ENCODE assay signal across 14 cellular contexts in genomic region chr13:25276748-25277147, GRCh38. TPM values are rescaled to one million over a fixed set of nuclear protein-coding genes. Genes with fewer than 3 reads are reported as not detected.
A peak's percentile ranks its signal among the peaks of the same experiment; 100 is the strongest.
DNase-seq lines count a peak whose midpoint lies in the region; ATAC-seq lines count a peak whose summit lies in the region.
"Had no signal": no experiment of that assay in that cellular context is flagged by ENCODE, and none has a peak within 500 bp of the region (broad histone marks: within the 10 kb centered on the region; RNA-seq: fewer than 3 reads in every experiment).

No MANE protein-coding gene starts in this region.

- H3K4me3 Mint-ChIP-seq in activated T-cell treated with anti-CD3 and anti-CD28 coated beads, Interleukin-2, amount 50 U/mL, for 72 hours = peak overlapping the region; percentile 8 to 65
- no peak overlapping the region for H3K4me3 Mint-ChIP-seq in activated naive CD8-positive, alpha-beta T cell treated with anti-CD3 and anti-CD28 coated beads, Interleukin-2, amount 50 U/mL, for 24 hours
- peak overlapping the region; percentile 1 for H3K4me3 Mint-ChIP-seq in natural killer cell treated with Interleukin-12 subunit alpha and Interleukin-12 subunit beta and Interleukin-15 and Interleukin-18, amount 100 ng/mL, for 72 hours
- no peak overlapping the region for H3K4me3 Mint-ChIP-seq in activated T-helper 2 cell treated with anti-CD3 and anti-CD28 coated beads, Interferon-gamma antibody, Interleukin-2, Interleukin-4, amounts not matched to agents 10 μg/mL and 5 μg/mL and 100 μg/mL, durations not matched to agents 14 hours and 24 hours and 36 hours (ENCODE audit: low read depth)

- H3K9me3 Mint-ChIP-seq in activated T-cell treated with anti-CD3 and anti-CD28 coated beads, Interleukin-2, amount 50 U/mL, for 72 hours = no peaks in the 10 kb centered on the region
- H3K9me3 Mint-ChIP-seq in activated naive CD8-positive, alpha-beta T cell treated with anti-CD3 and anti-CD28 coated beads, Interleukin-2, amount 50 U/mL, for 24 hours = no peaks in the 10 kb centered on the region
- H3K9me3 Mint-ChIP-seq in natural killer cell treated with Interleukin-12 subunit alpha and Interleukin-12 subunit beta and Interleukin-15 and Interleukin-18, amount 100 ng/mL, for 72 hours = no peaks in the 10 kb centered on the region
- H3K9me3 Mint-ChIP-seq in activated T-helper 2 cell treated with anti-CD3 and anti-CD28 coated beads, Interferon-gamma antibody, Interleukin-2, Interleukin-4, amounts not matched to agents 10 μg/mL and 5 μg/mL and 100 μg/mL, durations not matched to agents 14 hours and 24 hours and 36 hours = no peaks in the 10 kb centered on the region

- peaks cover 0 to 6% of the 10 kb centered on the region in 2 donors for H3K36me3 Mint-ChIP-seq in activated T-cell treated with anti-CD3 and anti-CD28 coated beads, Interleukin-2, amount 50 U/mL, for 72 hours (ENCODE audit: insufficient read depth in 2 of 2)
- H3K36me3 Mint-ChIP-seq in activated naive CD8-positive, alpha-beta T cell treated with anti-CD3 and anti-CD28 coated beads, Interleukin-2, amount 50 U/mL, for 24 hours (ENCODE audit: low read depth) = peaks cover 14% of the 10 kb centered on the region
- H3K36me3 Mint-ChIP-seq in natural killer cell treated with Interleukin-12 subunit alpha and Interleukin-12 subunit beta and Interleukin-15 and Interleukin-18, amount 100 ng/mL, for 72 hours = peaks cover 2% of the 10 kb centered on the region
- H3K36me3 Mint-ChIP-seq in activated T-helper 2 cell treated with anti-CD3 and anti-CD28 coated beads, Interferon-gamma antibody, Interleukin-2, Interleukin-4, amounts not matched to agents 10 μg/mL and 5 μg/mL and 100 μg/mL, durations not matched to agents 14 hours and 24 hours and 36 hours (ENCODE audit: low read depth) = peaks cover 32% of the 10 kb centered on the region

- no peaks in the 10 kb centered on the region for H3K27me3 Mint-ChIP-seq in activated T-cell treated with anti-CD3 and anti-CD28 coated beads, Interleukin-2, amount 50 U/mL, for 72 hours (ENCODE audit: low read depth)
- no peaks in the 10 kb centered on the region for H3K27me3 Mint-ChIP-seq in activated naive CD8-positive, alpha-beta T cell treated with anti-CD3 and anti-CD28 coated beads, Interleukin-2, amount 50 U/mL, for 24 hours
- H3K27me3 Mint-ChIP-seq in natural killer cell treated with Interleukin-12 subunit alpha and Interleukin-12 subunit beta and Interleukin-15 and Interleukin-18, amount 100 ng/mL, for 72 hours = no peaks in the 10 kb centered on the region
- H3K27me3 Mint-ChIP-seq in activated T-helper 2 cell treated with anti-CD3 and anti-CD28 coated beads, Interferon-gamma antibody, Interleukin-2, Interleukin-4, amounts not matched to agents 10 μg/mL and 5 μg/mL and 100 μg/mL, durations not matched to agents 14 hours and 24 hours and 36 hours (ENCODE audit: low read depth) = no peaks in the 10 kb centered on the region

- peak overlapping the region; percentile 24 for H3K27ac Mint-ChIP-seq in activated T-cell treated with anti-CD3 and anti-CD28 coated beads, Interleukin-2, amount 50 U/mL, for 72 hours
- peak overlapping the region; percentile 6 for H3K27ac Mint-ChIP-seq in activated naive CD8-positive, alpha-beta T cell treated with anti-CD3 and anti-CD28 coated beads, Interleukin-2, amount 50 U/mL, for 24 hours
- H3K27ac Mint-ChIP-seq in natural killer cell treated with Interleukin-12 subunit alpha and Interleukin-12 subunit beta and Interleukin-15 and Interleukin-18, amount 100 ng/mL, for 72 hours = peak overlapping the region; percentile 7 to 24
- H3K27ac Mint-ChIP-seq in activated T-helper 2 cell treated with anti-CD3 and anti-CD28 coated beads, Interferon-gamma antibody, Interleukin-2, Interleukin-4, amounts not matched to agents 10 μg/mL and 5 μg/mL and 100 μg/mL, durations not matched to agents 14 hours and 24 hours and 36 hours = no peak overlapping the region

- intact Hi-C loops in activated T-helper 2 cell treated with anti-CD3 and anti-CD28 coated beads, Interferon-gamma antibody, Interleukin-2, Interleukin-4, amounts not matched to agents 10 μg/mL and 5 μg/mL and 100 μg/mL, durations not matched to agents 14 hours and 24 hours and 36 hours (cut with micrococcal nuclease) = loop anchor here (1.0 kb wide), 1 partner anchor 11 kb away; the partner anchor contains the start of gene MTMR6

- H3K4me1 Mint-ChIP-seq in activated T-cell treated with anti-CD3 and anti-CD28 coated beads, Interleukin-2, amount 50 U/mL, for 72 hours (ENCODE audit: low read depth) = peaks cover 53% of the 10 kb centered on the region
- peaks cover 57% of the 10 kb centered on the region for H3K4me1 Mint-ChIP-seq in activated naive CD8-positive, alpha-beta T cell treated with anti-CD3 and anti-CD28 coated beads, Interleukin-2, amount 50 U/mL, for 24 hours
- peaks cover 47 to 52% of the 10 kb centered on the region in 2 donors for H3K4me1 Mint-ChIP-seq in natural killer cell treated with Interleukin-12 subunit alpha and Interleukin-12 subunit beta and Interleukin-15 and Interleukin-18, amount 100 ng/mL, for 72 hours (ENCODE audit: low read depth in 2 of 2)
- H3K4me1 Mint-ChIP-seq in activated T-helper 2 cell treated with anti-CD3 and anti-CD28 coated beads, Interferon-gamma antibody, Interleukin-2, Interleukin-4, amounts not matched to agents 10 μg/mL and 5 μg/mL and 100 μg/mL, durations not matched to agents 14 hours and 24 hours and 36 hours (ENCODE audit: low read depth) = peaks cover 34% of the 10 kb centered on the region

- peak; percentile 36 to 40 for DNase-seq in activated T-cell treated with anti-CD3 and anti-CD28 coated beads, Interleukin-2, amount 50 U/mL, for 72 hours
- no peak for DNase-seq in activated T-cell treated with anti-CD3 and anti-CD28 coated beads, Interleukin-2, amount 50 U/mL, for 1 hour
- DNase-seq in activated naive CD8-positive, alpha-beta T cell treated with anti-CD3 and anti-CD28 coated beads, Interleukin-2, amount 50 U/mL, for 24 hours = no peak
- no peak for DNase-seq in natural killer cell treated with Interleukin-12 subunit alpha and Interleukin-12 subunit beta and Interleukin-15 and Interleukin-18, amount 100 ng/mL, for 72 hours (ENCODE audit: low spot score)
- no peak for DNase-seq in activated T-helper 2 cell treated with anti-CD3 and anti-CD28 coated beads, Interferon-gamma antibody, Interleukin-2, Interleukin-4, amounts not matched to agents 10 μg/mL and 5 μg/mL and 100 μg/mL, durations not matched to agents 14 hours and 24 hours and 36 hours (ENCODE audit: low spot score)
- no peak for DNase-seq in NCI-H2227 (lab: John Stamatoyannopoulos, UW; ENCODE audit: unreplicated experiment)
- DNase-seq: activated CD4-positive, CD25-positive, alpha-beta regulatory T cell; activated gamma-delta T cell treated with Interleukin-2 at 50 U/mL for 16 hours; KG1; mucosa of descending colon; NCI-H187; posterior cingulate gyrus had no signal

- peak; percentile 96 to 98 for ATAC-seq in activated T-cell treated with anti-CD3 and anti-CD28 coated beads, Interleukin-2, amount 50 U/mL, for 72 hours (replicated peaks in 1 of 2)
- ATAC-seq in HG02852 (IDR thresholded peaks at IDR 0.05; ENCODE audit: unreplicated experiment) = peak; percentile 57
- ATAC-seq in activated naive CD8-positive, alpha-beta T cell treated with anti-CD3 and anti-CD28 coated beads, Interleukin-2, amount 50 U/mL, for 24 hours = peak; percentile 99
- peak; percentile 79 to 95 for ATAC-seq in natural killer cell treated with Interleukin-12 subunit alpha and Interleukin-12 subunit beta and Interleukin-15 and Interleukin-18, amount 100 ng/mL, for 72 hours
- ATAC-seq in HG03520 (IDR thresholded peaks at IDR 0.05; ENCODE audit: unreplicated experiment) = no peak
- ATAC-seq: mucosa of descending colon had no signal

RNA-seq across cellular contexts. Expression of gene MTMR6, which starts 10.5 kb away (rescaled TPM):
- 10 to 100 TPM; 14.4 to 15.6 TPM for total RNA-seq in activated T-cell treated with anti-CD3 and anti-CD28 coated beads, Interleukin-2, amount 50 U/mL, for 72 hours
- total RNA-seq in natural killer cell treated with Interleukin-12 subunit alpha and Interleukin-12 subunit beta and Interleukin-15 and Interleukin-18, amount 100 ng/mL, for 72 hours = 10 to 100 TPM; 20.5 to 31.1 TPM
- total RNA-seq in activated T-helper 2 cell treated with anti-CD3 and anti-CD28 coated beads, Interferon-gamma antibody, Interleukin-2, Interleukin-4, amounts not matched to agents 10 μg/mL and 5 μg/mL and 100 μg/mL, durations not matched to agents 14 hours and 24 hours and 36 hours = 16.3 and 16.5 TPM in 2 replicates

RNA-seq across cellular contexts. Expression of gene NUP58, which starts 24.7 kb away (rescaled TPM):
- total RNA-seq in activated T-cell treated with anti-CD3 and anti-CD28 coated beads, Interleukin-2, amount 50 U/mL, for 72 hours = 100 to 1,000 TPM in 1 of 2 donors, 10 to 100 TPM in 1; 96.6 to 102 TPM
- 100 to 1,000 TPM; 120 to 163 TPM for total RNA-seq in natural killer cell treated with Interleukin-12 subunit alpha and Interleukin-12 subunit beta and Interleukin-15 and Interleukin-18, amount 100 ng/mL, for 72 hours
- 129 and 131 TPM in 2 replicates for total RNA-seq in activated T-helper 2 cell treated with anti-CD3 and anti-CD28 coated beads, Interferon-gamma antibody, Interleukin-2, Interleukin-4, amounts not matched to agents 10 μg/mL and 5 μg/mL and 100 μg/mL, durations not matched to agents 14 hours and 24 hours and 36 hours

Comparison
In these comparisons a context has a peak if more than half of its experiments do, and no peak if none do; other contexts are left out.
1. DNase-seq: peak in activated T-cell treated with anti-CD3 and anti-CD28 coated beads, Interleukin-2, amount 50 U/mL, for 72 hours (2 of 2); none in activated T-cell treated with anti-CD3 and anti-CD28 coated beads, Interleukin-2, amount 50 U/mL, for 1 hour (single experiment), activated naive CD8-positive, alpha-beta T cell treated with anti-CD3 and anti-CD28 coated beads, Interleukin-2, amount 50 U/mL, for 24 hours (single experiment), natural killer cell treated with Interleukin-12 subunit alpha and Interleukin-12 subunit beta and Interleukin-15 and Interleukin-18, amount 100 ng/mL, for 72 hours (single experiment), activated T-helper 2 cell treated with anti-CD3 and anti-CD28 coated beads, Interferon-gamma antibody, Interleukin-2, Interleukin-4, amounts not matched to agents 10 μg/mL and 5 μg/mL and 100 μg/mL, durations not matched to agents 14 hours and 24 hours and 36 hours (single experiment) and NCI-H2227 (single experiment).
2. H3K4me3 Mint-ChIP-seq: peak in activated T-cell treated with anti-CD3 and anti-CD28 coated beads, Interleukin-2, amount 50 U/mL, for 72 hours (2 of 2) and natural killer cell treated with Interleukin-12 subunit alpha and Interleukin-12 subunit beta and Interleukin-15 and Interleukin-18, amount 100 ng/mL, for 72 hours (single experiment); none in activated naive CD8-positive, alpha-beta T cell treated with anti-CD3 and anti-CD28 coated beads, Interleukin-2, amount 50 U/mL, for 24 hours (single experiment) and activated T-helper 2 cell treated with anti-CD3 and anti-CD28 coated beads, Interferon-gamma antibody, Interleukin-2, Interleukin-4, amounts not matched to agents 10 μg/mL and 5 μg/mL and 100 μg/mL, durations not matched to agents 14 hours and 24 hours and 36 hours (single experiment).